8 cellular contexts compared by ENCODE assay signal in genomic region chr11:32090774-32091370, GRCh38. TPM values are rescaled to one million over a fixed set of nuclear protein-coding genes. Genes with fewer than 3 reads are reported as not detected.
DNase-seq lines count a peak whose midpoint lies in the region; ATAC-seq and TF ChIP-seq lines count a peak whose summit lies in the region.

Gene RCN1 (plus strand): TSS chr11:32091074. CDS start chr11:32091197, 123 bp downstream.

- TF ChIP-seq CTCF in right atrium auricular region (IDR thresholded peaks at IDR 0.05) (no peak), psoas muscle (IDR thresholded peaks at IDR 0.05) (no peak)

- intact Hi-C loops in psoas muscle (cut with DNase I), result no loop called here

- 0 to 1% (median 0%) methylated on average over 40 to 61 of the region's 69 CpGs for WGBS in psoas muscle, 3 donors

- H3K27ac ChIP-seq in right atrium auricular region, result peak within 1 kb of the TSS; percentile 85 to 90
- H3K27ac ChIP-seq in psoas muscle, result peak within 1 kb of the TSS; percentile 80

- peaks cover 0 to 53% of the 10 kb centered on the region in 2 donors for H3K4me1 ChIP-seq in right atrium auricular region
- H3K4me1 ChIP-seq in psoas muscle, result peaks cover 5% of the 10 kb centered on the region

- H3K36me3 ChIP-seq in right atrium auricular region, result no peaks in the 10 kb centered on the region
- no peaks in the 10 kb centered on the region for H3K36me3 ChIP-seq in psoas muscle (ENCODE audit: insufficient read depth in 1 of 2, low read depth in 1 of 2)

- H3K27me3 ChIP-seq in right atrium auricular region (no peaks in the 10 kb centered on the region), psoas muscle (ENCODE audit: insufficient read depth in 3 of 3, low read length in 2 of 3) (peaks cover 0 to 6% (median 0%) of the 10 kb centered on the region in 3 donors)

- DNase-seq in DMS79 treated with DMSO at 0.1 percent for 48 hours (lab: John Stamatoyannopoulos, UW), result peak; percentile 43
- peak; percentile 76 for DNase-seq in HuH-7 (ENCODE audit: low spot score)
- DNase-seq in SW480 (ENCODE audit: low spot score), result peak; percentile 74
- peak in 47 of 58 donors; percentile 8 to 65 (median 32) for DNase-seq in anterior cingulate cortex (lab: John Stamatoyannopoulos, UW)
- peak; percentile 64 for DNase-seq in right atrium auricular region (ENCODE audit: low spot score)
- DNase-seq in psoas muscle, result peak; percentile 72 to 79
- DNase-seq in inferior parietal cortex (ENCODE audit: extremely low spot score), result no peak

- peak; percentile 50 for ATAC-seq in GM21526 (IDR thresholded peaks at IDR 0.05; ENCODE audit: low FRiP score, unreplicated experiment)
- peak; percentile 81 to 84 (median 82) for ATAC-seq in psoas muscle

- H3K9me3 ChIP-seq in right atrium auricular region (no peaks in the 10 kb centered on the region), psoas muscle (no peaks in the 10 kb centered on the region)

- H3K4me3 ChIP-seq in right atrium auricular region, result peak within 1 kb of the TSS; percentile 64 to 83
- peak within 1 kb of the TSS; percentile 90 for H3K4me3 ChIP-seq in psoas muscle

RNA-seq across cellular contexts. Expression of gene RCN1, which starts in this region (rescaled TPM):
- total RNA-seq in right atrium auricular region, result 10 to 100 TPM; 27.7 to 29.7 TPM
- total RNA-seq in psoas muscle, result 10 to 100 TPM; 17.2 to 47.3 (median 25.8) TPM
- polyA plus RNA-seq in psoas muscle, result 10 to 100 TPM; 25.1 to 48.1 (median 37.1) TPM
